ENCODE assay signal across 21 cellular contexts in genomic region chr11:34874202-34874601, GRCh38.
"Had no signal": no experiment of that assay in that cellular context is flagged by ENCODE, and none has a peak within 500 bp of the region (broad histone marks: within the 10 kb centered on the region; RNA-seq: fewer than 3 reads in every experiment).

No MANE protein-coding gene starts in this region.

- H3K9me3 ChIP-seq: SK-N-SH had no signal

- H3K4me2 ChIP-seq: SK-N-SH had no signal

- H3K27ac ChIP-seq: HL-60 had no signal

- DNase-seq: KBM-7, MV-4-11, NCI-H1048, NCI-H1105 treated with DMSO at 0.1 percent for 48 hours, NCI-H1417 treated with DMSO at 0.1 percent for 48 hours, NCI-H146, NCI-H1694 treated with DMSO at 0.1 percent for 48 hours, NCI-H1930, NCI-H2081, NCI-H2107, NCI-H2227 treated with DMSO at 0.1 percent for 48 hours, NCI-H524, NCI-H69, NCI-H774, Right ventricle myocardium superior, RPMI8226, SIG-M5, SK-N-SH had no signal

- FAIRE-seq: HTR-8/SVneo, RCC 7860 had no signal

- H3K9ac ChIP-seq: SK-N-SH had no signal
